1 cellular context compared by ENCODE assay signal in the genomic region with DNA sequence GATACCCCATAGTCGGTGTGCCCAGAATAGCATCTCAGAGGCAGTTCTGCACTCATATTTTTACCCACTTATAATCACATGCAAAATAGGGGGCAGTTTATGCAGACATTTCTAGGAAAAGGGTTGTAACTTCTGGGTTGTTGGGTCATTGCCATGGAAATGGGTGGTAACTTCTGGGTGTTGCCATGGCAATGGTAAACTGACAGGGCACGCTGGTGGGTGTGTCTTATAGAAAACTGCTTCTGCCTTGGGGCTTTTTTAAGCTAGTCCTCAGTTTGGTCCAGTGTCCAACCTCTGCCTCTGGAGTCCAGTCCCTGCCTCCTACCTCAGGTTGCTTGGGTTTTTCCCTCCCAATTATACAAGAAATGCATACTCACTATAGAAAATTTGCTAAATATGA.
TF ChIP-seq lines count a peak whose summit lies in the region.

No MANE protein-coding gene starts in this region.

TF ChIP-seq in K562, 482 proteins besides CTCF, POLR2A, EP300 and RAD21 (continues in another document):
- TF ChIP-seq RFX1 (IDR thresholded peaks at IDR 0.05) (peak; percentile 99), TSC22D4 (tag; IDR thresholded peaks at IDR 0.05) (no peak), CBFA2T2 (conservative IDR thresholded peaks at IDR 0.05) (no peak), FOXK2 (conservative IDR thresholded peaks at IDR 0.05 in 1 of 2, IDR thresholded peaks at IDR 0.05 in 1 of 2; ENCODE audit: low read depth in 2 of 2) (0 out of 4 replicates have a peak, but pooled peaks of 1 of the 2 experiments have one; percentile 18), GATAD2B (IDR thresholded peaks at IDR 0.05; ENCODE audit: borderline replicate concordance) (no peak), BMI1 (IDR thresholded peaks at IDR 0.05; ENCODE audit: low read length) (peak; percentile 98), ZSCAN32 (CRISPR knock-in tag; IDR thresholded peaks at IDR 0.05) (no peak), CXXC5 (CRISPR knock-in tag; IDR thresholded peaks at IDR 0.05) (peak; percentile 37; the same call in 1 of the 2 replicates), KAT2B (IDR thresholded peaks at IDR 0.05; ENCODE audit: low read depth, low read length) (no peak), CBX8 (IDR thresholded peaks at IDR 0.05; ENCODE audit: borderline replicate concordance, extremely low read depth, low read depth, low read length, poor library complexity, severe bottlenecking) (no peak), PCBP1 (IDR thresholded peaks at IDR 0.05; ENCODE audit: low read depth, low read length, poor library complexity, severe bottlenecking) (no peak), SAP30 (IDR thresholded peaks at IDR 0.05; ENCODE audit: borderline replicate concordance, insufficient read depth, low read depth, low read length, poor library complexity, severe bottlenecking) (no peak), FOXJ2 (tag; IDR thresholded peaks at IDR 0.05) (peak; percentile 98), ZFPM2 (CRISPR knock-in tag; IDR thresholded peaks at IDR 0.05) (no peak), ZNF785 (CRISPR knock-in tag; IDR thresholded peaks at IDR 0.05) (no peak), ETV6 (IDR thresholded peaks at IDR 0.05; ENCODE audit: borderline replicate concordance in 1 of 2, low read depth in 2 of 2, low read length in 1 of 2) (no peak), ETV6 (CRISPR knock-in tag; IDR thresholded peaks at IDR 0.05; ENCODE audit: borderline replicate concordance) (no peak), NCOA6 (IDR thresholded peaks at IDR 0.05) (no peak), ZNF695 (CRISPR knock-in tag; IDR thresholded peaks at IDR 0.05) (no peak), CSDE1 (IDR thresholded peaks at IDR 0.05) (peak in 1 of 2 experiments; percentile 92; a peak in 2 of 4 replicates), ZNF79 (CRISPR knock-in tag; IDR thresholded peaks at IDR 0.05; ENCODE audit: low read depth) (no peak), KLF13 (tag; IDR thresholded peaks at IDR 0.05; ENCODE audit: borderline replicate concordance, low read depth) (no peak), FOXA3 (CRISPR knock-in tag; conservative IDR thresholded peaks at IDR 0.05 in 1 of 2, IDR thresholded peaks at IDR 0.05 in 1 of 2) (no peak), MEIS2 (IDR thresholded peaks at IDR 0.05; ENCODE audit: partially characterized antibody) (peak; percentile 50), ZFP1 (CRISPR knock-in tag; IDR thresholded peaks at IDR 0.05) (no peak), KDM5B (IDR thresholded peaks at IDR 0.05; ENCODE audit: insufficient replicate concordance, low read depth, low read length) (no peak), RHOXF2B (CRISPR knock-in tag; conservative IDR thresholded peaks at IDR 0.05) (no peak), NEUROD1 (IDR thresholded peaks at IDR 0.05; ENCODE audit: borderline replicate concordance, low read depth, low read length, partially characterized antibody) (peak; percentile 82)
- TF ChIP-seq, protein P1, sequence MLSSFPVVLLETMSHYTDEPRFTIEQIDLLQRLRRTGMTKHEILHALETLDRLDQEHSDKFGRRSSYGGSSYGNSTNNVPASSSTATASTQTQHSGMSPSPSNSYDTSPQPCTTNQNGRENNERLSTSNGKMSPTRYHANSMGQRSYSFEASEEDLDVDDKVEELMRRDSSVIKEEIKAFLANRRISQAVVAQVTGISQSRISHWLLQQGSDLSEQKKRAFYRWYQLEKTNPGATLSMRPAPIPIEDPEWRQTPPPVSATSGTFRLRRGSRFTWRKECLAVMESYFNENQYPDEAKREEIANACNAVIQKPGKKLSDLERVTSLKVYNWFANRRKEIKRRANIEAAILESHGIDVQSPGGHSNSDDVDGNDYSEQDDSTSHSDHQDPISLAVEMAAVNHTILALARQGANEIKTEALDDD (IDR thresholded peaks at IDR 0.05): 0 out of 2 replicates have a peak, but pooled peaks have one; percentile 41
- TF ChIP-seq, protein P2, sequence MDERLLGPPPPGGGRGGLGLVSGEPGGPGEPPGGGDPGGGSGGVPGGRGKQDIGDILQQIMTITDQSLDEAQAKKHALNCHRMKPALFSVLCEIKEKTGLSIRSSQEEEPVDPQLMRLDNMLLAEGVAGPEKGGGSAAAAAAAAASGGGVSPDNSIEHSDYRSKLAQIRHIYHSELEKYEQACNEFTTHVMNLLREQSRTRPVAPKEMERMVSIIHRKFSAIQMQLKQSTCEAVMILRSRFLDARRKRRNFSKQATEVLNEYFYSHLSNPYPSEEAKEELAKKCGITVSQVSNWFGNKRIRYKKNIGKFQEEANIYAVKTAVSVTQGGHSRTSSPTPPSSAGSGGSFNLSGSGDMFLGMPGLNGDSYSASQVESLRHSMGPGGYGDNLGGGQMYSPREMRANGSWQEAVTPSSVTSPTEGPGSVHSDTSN (CRISPR knock-in tag; IDR thresholded peaks at IDR 0.05; ENCODE audit: low read depth): peak; percentile 45
- TF ChIP-seq, protein P2 (tag; conservative IDR thresholded peaks at IDR 0.05; ENCODE audit: low read depth): peak; percentile 91
- TF ChIP-seq, protein P3, sequence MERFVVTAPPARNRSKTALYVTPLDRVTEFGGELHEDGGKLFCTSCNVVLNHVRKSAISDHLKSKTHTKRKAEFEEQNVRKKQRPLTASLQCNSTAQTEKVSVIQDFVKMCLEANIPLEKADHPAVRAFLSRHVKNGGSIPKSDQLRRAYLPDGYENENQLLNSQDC (CRISPR knock-in tag; IDR thresholded peaks at IDR 0.05): no peak
- TF ChIP-seq, protein P4, sequence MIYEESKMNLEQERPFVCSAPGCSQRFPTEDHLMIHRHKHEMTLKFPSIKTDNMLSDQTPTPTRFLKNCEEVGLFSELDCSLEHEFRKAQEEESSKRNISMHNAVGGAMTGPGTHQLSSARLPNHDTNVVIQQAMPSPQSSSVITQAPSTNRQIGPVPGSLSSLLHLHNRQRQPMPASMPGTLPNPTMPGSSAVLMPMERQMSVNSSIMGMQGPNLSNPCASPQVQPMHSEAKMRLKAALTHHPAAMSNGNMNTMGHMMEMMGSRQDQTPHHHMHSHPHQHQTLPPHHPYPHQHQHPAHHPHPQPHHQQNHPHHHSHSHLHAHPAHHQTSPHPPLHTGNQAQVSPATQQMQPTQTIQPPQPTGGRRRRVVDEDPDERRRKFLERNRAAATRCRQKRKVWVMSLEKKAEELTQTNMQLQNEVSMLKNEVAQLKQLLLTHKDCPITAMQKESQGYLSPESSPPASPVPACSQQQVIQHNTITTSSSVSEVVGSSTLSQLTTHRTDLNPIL (CRISPR knock-in tag; IDR thresholded peaks at IDR 0.05): no peak
- TF ChIP-seq, protein P5, sequence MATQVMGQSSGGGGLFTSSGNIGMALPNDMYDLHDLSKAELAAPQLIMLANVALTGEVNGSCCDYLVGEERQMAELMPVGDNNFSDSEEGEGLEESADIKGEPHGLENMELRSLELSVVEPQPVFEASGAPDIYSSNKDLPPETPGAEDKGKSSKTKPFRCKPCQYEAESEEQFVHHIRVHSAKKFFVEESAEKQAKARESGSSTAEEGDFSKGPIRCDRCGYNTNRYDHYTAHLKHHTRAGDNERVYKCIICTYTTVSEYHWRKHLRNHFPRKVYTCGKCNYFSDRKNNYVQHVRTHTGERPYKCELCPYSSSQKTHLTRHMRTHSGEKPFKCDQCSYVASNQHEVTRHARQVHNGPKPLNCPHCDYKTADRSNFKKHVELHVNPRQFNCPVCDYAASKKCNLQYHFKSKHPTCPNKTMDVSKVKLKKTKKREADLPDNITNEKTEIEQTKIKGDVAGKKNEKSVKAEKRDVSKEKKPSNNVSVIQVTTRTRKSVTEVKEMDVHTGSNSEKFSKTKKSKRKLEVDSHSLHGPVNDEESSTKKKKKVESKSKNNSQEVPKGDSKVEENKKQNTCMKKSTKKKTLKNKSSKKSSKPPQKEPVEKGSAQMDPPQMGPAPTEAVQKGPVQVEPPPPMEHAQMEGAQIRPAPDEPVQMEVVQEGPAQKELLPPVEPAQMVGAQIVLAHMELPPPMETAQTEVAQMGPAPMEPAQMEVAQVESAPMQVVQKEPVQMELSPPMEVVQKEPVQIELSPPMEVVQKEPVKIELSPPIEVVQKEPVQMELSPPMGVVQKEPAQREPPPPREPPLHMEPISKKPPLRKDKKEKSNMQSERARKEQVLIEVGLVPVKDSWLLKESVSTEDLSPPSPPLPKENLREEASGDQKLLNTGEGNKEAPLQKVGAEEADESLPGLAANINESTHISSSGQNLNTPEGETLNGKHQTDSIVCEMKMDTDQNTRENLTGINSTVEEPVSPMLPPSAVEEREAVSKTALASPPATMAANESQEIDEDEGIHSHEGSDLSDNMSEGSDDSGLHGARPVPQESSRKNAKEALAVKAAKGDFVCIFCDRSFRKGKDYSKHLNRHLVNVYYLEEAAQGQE (CRISPR knock-in tag; IDR thresholded peaks at IDR 0.05; ENCODE audit: low read depth): no peak
- TF ChIP-seq, protein P6, sequence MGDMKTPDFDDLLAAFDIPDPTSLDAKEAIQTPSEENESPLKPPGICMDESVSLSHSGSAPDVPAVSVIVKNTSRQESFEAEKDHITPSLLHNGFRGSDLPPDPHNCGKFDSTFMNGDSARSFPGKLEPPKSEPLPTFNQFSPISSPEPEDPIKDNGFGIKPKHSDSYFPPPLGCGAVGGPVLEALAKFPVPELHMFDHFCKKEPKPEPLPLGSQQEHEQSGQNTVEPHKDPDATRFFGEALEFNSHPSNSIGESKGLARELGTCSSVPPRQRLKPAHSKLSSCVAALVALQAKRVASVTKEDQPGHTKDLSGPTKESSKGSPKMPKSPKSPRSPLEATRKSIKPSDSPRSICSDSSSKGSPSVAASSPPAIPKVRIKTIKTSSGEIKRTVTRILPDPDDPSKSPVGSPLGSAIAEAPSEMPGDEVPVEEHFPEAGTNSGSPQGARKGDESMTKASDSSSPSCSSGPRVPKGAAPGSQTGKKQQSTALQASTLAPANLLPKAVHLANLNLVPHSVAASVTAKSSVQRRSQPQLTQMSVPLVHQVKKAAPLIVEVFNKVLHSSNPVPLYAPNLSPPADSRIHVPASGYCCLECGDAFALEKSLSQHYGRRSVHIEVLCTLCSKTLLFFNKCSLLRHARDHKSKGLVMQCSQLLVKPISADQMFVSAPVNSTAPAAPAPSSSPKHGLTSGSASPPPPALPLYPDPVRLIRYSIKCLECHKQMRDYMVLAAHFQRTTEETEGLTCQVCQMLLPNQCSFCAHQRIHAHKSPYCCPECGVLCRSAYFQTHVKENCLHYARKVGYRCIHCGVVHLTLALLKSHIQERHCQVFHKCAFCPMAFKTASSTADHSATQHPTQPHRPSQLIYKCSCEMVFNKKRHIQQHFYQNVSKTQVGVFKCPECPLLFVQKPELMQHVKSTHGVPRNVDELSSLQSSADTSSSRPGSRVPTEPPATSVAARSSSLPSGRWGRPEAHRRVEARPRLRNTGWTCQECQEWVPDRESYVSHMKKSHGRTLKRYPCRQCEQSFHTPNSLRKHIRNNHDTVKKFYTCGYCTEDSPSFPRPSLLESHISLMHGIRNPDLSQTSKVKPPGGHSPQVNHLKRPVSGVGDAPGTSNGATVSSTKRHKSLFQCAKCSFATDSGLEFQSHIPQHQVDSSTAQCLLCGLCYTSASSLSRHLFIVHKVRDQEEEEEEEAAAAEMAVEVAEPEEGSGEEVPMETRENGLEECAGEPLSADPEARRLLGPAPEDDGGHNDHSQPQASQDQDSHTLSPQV (IDR thresholded peaks at IDR 0.05): no peak
- TF ChIP-seq, protein P7, sequence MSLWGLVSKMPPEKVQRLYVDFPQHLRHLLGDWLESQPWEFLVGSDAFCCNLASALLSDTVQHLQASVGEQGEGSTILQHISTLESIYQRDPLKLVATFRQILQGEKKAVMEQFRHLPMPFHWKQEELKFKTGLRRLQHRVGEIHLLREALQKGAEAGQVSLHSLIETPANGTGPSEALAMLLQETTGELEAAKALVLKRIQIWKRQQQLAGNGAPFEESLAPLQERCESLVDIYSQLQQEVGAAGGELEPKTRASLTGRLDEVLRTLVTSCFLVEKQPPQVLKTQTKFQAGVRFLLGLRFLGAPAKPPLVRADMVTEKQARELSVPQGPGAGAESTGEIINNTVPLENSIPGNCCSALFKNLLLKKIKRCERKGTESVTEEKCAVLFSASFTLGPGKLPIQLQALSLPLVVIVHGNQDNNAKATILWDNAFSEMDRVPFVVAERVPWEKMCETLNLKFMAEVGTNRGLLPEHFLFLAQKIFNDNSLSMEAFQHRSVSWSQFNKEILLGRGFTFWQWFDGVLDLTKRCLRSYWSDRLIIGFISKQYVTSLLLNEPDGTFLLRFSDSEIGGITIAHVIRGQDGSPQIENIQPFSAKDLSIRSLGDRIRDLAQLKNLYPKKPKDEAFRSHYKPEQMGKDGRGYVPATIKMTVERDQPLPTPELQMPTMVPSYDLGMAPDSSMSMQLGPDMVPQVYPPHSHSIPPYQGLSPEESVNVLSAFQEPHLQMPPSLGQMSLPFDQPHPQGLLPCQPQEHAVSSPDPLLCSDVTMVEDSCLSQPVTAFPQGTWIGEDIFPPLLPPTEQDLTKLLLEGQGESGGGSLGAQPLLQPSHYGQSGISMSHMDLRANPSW (CRISPR knock-in tag; IDR thresholded peaks at IDR 0.05): no peak
- TF ChIP-seq, protein P8, sequence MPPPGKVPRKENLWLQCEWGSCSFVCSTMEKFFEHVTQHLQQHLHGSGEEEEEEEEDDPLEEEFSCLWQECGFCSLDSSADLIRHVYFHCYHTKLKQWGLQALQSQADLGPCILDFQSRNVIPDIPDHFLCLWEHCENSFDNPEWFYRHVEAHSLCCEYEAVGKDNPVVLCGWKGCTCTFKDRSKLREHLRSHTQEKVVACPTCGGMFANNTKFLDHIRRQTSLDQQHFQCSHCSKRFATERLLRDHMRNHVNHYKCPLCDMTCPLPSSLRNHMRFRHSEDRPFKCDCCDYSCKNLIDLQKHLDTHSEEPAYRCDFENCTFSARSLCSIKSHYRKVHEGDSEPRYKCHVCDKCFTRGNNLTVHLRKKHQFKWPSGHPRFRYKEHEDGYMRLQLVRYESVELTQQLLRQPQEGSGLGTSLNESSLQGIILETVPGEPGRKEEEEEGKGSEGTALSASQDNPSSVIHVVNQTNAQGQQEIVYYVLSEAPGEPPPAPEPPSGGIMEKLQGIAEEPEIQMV (tag; conservative IDR thresholded peaks at IDR 0.05; ENCODE audit: low read depth): peak; percentile 92
- TF ChIP-seq, protein P9, sequence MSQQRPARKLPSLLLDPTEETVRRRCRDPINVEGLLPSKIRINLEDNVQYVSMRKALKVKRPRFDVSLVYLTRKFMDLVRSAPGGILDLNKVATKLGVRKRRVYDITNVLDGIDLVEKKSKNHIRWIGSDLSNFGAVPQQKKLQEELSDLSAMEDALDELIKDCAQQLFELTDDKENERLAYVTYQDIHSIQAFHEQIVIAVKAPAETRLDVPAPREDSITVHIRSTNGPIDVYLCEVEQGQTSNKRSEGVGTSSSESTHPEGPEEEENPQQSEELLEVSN (IDR thresholded peaks at IDR 0.05; ENCODE audit: borderline replicate concordance in 1 of 2, extremely low read depth in 1 of 2, insufficient read depth in 1 of 2, insufficient read length in 1 of 2, low read depth in 1 of 2, low read length in 1 of 2, poor library complexity in 1 of 2, severe bottlenecking in 1 of 2): no peak
- TF ChIP-seq, protein P10, sequence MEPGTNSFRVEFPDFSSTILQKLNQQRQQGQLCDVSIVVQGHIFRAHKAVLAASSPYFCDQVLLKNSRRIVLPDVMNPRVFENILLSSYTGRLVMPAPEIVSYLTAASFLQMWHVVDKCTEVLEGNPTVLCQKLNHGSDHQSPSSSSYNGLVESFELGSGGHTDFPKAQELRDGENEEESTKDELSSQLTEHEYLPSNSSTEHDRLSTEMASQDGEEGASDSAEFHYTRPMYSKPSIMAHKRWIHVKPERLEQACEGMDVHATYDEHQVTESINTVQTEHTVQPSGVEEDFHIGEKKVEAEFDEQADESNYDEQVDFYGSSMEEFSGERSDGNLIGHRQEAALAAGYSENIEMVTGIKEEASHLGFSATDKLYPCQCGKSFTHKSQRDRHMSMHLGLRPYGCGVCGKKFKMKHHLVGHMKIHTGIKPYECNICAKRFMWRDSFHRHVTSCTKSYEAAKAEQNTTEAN (CRISPR knock-in tag; IDR thresholded peaks at IDR 0.05): no peak
